ENCODE assay signal across 8 cellular contexts in genomic region chr16:50025544-50025931, GRCh38. TPM values are rescaled to one million over a fixed set of nuclear protein-coding genes. Genes with fewer than 3 reads are reported as not detected.
DNase-seq lines count a peak whose midpoint lies in the region; ATAC-seq and TF ChIP-seq lines count a peak whose summit lies in the region.

No MANE protein-coding gene starts in this region.

- peak in 2 of 3 donors; percentile 13 to 46 for DNase-seq in CD4-positive, CD25-positive, alpha-beta regulatory T cell
- DNase-seq in NAMALWA (ENCODE audit: low spot score) (peak; percentile 45), right atrium auricular region (ENCODE audit: low spot score) (no peak), retinal pigment epithelial cell (ENCODE audit: low read depth) (no peak), ureter (ENCODE audit: low spot score) (no peak)
- peak; percentile 18 for DNase-seq in activated T-helper 2 cell treated with anti-CD3 and anti-CD28 coated beads, Interferon-gamma antibody, Interleukin-2, Interleukin-4, amounts not matched to agents 10 μg/mL and 5 μg/mL and 100 μg/mL, durations not matched to agents 14 hours and 24 hours and 36 hours (ENCODE audit: low spot score)

- H3K9me3 Mint-ChIP-seq in CD4-positive, CD25-positive, alpha-beta regulatory T cell, result no peaks in the 10 kb centered on the region
- H3K9me3 Mint-ChIP-seq in activated T-helper 2 cell treated with anti-CD3 and anti-CD28 coated beads, Interferon-gamma antibody, Interleukin-2, Interleukin-4, amounts not matched to agents 10 μg/mL and 5 μg/mL and 100 μg/mL, durations not matched to agents 14 hours and 24 hours and 36 hours, result no peaks in the 10 kb centered on the region

- H3K4me1 Mint-ChIP-seq in CD4-positive, CD25-positive, alpha-beta regulatory T cell, result peaks cover 7 to 54% (median 24%) of the 10 kb centered on the region in 4 donors
- peaks cover 18% of the 10 kb centered on the region for H3K4me1 Mint-ChIP-seq in activated T-helper 2 cell treated with anti-CD3 and anti-CD28 coated beads, Interferon-gamma antibody, Interleukin-2, Interleukin-4, amounts not matched to agents 10 μg/mL and 5 μg/mL and 100 μg/mL, durations not matched to agents 14 hours and 24 hours and 36 hours (ENCODE audit: low read depth)

- peaks cover 11% of the 10 kb centered on the region for H3K36me3 ChIP-seq in CD4-positive, CD25-positive, alpha-beta regulatory T cell (ENCODE audit: control insufficient read depth, insufficient read depth, low read length)
- peaks cover 6% of the 10 kb centered on the region for H3K36me3 ChIP-seq in right atrium auricular region

- no peaks in the 10 kb centered on the region for H3K9me3 ChIP-seq in CD4-positive, CD25-positive, alpha-beta regulatory T cell (ENCODE audit: control insufficient read depth in 2 of 2, low read length in 2 of 2)
- no peaks in the 10 kb centered on the region for H3K9me3 ChIP-seq in right atrium auricular region

- no peak for ATAC-seq in CD4-positive, CD25-positive, alpha-beta regulatory T cell (ENCODE audit: low read depth in 2 of 2)
- ATAC-seq in GM21390 (IDR thresholded peaks at IDR 0.05; ENCODE audit: unreplicated experiment) (peak; percentile 3), GM21825 (IDR thresholded peaks at IDR 0.05; ENCODE audit: unreplicated experiment) (no peak)

- H3K27ac Mint-ChIP-seq in CD4-positive, CD25-positive, alpha-beta regulatory T cell, result peak overlapping the region; percentile 81 to 93 (median 90)
- peak overlapping the region; percentile 76 for H3K27ac Mint-ChIP-seq in activated T-helper 2 cell treated with anti-CD3 and anti-CD28 coated beads, Interferon-gamma antibody, Interleukin-2, Interleukin-4, amounts not matched to agents 10 μg/mL and 5 μg/mL and 100 μg/mL, durations not matched to agents 14 hours and 24 hours and 36 hours

- H3K4me3 Mint-ChIP-seq in CD4-positive, CD25-positive, alpha-beta regulatory T cell, result peak overlapping the region; percentile 92 to 98 (median 98)
- H3K4me3 Mint-ChIP-seq in activated T-helper 2 cell treated with anti-CD3 and anti-CD28 coated beads, Interferon-gamma antibody, Interleukin-2, Interleukin-4, amounts not matched to agents 10 μg/mL and 5 μg/mL and 100 μg/mL, durations not matched to agents 14 hours and 24 hours and 36 hours (ENCODE audit: low read depth), result peak overlapping the region; percentile 95

- H3K27me3 Mint-ChIP-seq in CD4-positive, CD25-positive, alpha-beta regulatory T cell, result peaks cover 4% of the 10 kb centered on the region
- peaks cover 4% of the 10 kb centered on the region for H3K27me3 Mint-ChIP-seq in activated T-helper 2 cell treated with anti-CD3 and anti-CD28 coated beads, Interferon-gamma antibody, Interleukin-2, Interleukin-4, amounts not matched to agents 10 μg/mL and 5 μg/mL and 100 μg/mL, durations not matched to agents 14 hours and 24 hours and 36 hours (ENCODE audit: low read depth)

- H3K36me3 Mint-ChIP-seq in CD4-positive, CD25-positive, alpha-beta regulatory T cell, result no peaks in the 10 kb centered on the region
- H3K36me3 Mint-ChIP-seq in activated T-helper 2 cell treated with anti-CD3 and anti-CD28 coated beads, Interferon-gamma antibody, Interleukin-2, Interleukin-4, amounts not matched to agents 10 μg/mL and 5 μg/mL and 100 μg/mL, durations not matched to agents 14 hours and 24 hours and 36 hours (ENCODE audit: low read depth), result peaks cover 18% of the 10 kb centered on the region

- no peak for TF ChIP-seq CTCF in right atrium auricular region (IDR thresholded peaks at IDR 0.05)
- TF ChIP-seq CTCF in retinal pigment epithelial cell (conservative IDR thresholded peaks at IDR 0.05; ENCODE audit: low read depth, low read length), result no peak

- intact Hi-C loops in activated T-helper 2 cell treated with anti-CD3 and anti-CD28 coated beads, Interferon-gamma antibody, Interleukin-2, Interleukin-4, amounts not matched to agents 10 μg/mL and 5 μg/mL and 100 μg/mL, durations not matched to agents 14 hours and 24 hours and 36 hours (cut with micrococcal nuclease), result loop anchor here (1.0 to 10.0 kb wide), 6 partner anchors 40 to 781 kb away; partner anchors contain the start of genes CYLD and HEATR3

- H3K27me3 ChIP-seq in CD4-positive, CD25-positive, alpha-beta regulatory T cell (ENCODE audit: control insufficient read depth, insufficient read depth, low read length), result peaks cover 10% of the 10 kb centered on the region
- no peaks in the 10 kb centered on the region for H3K27me3 ChIP-seq in right atrium auricular region

- peak overlapping the region; percentile 92 for H3K4me3 ChIP-seq in CD4-positive, CD25-positive, alpha-beta regulatory T cell (ENCODE audit: low read depth, low read length)
- H3K4me3 ChIP-seq in right atrium auricular region, result peak overlapping the region; percentile 98 to 99
- peak overlapping the region; percentile 95 for H3K4me3 ChIP-seq in retinal pigment epithelial cell (ENCODE audit: low read length)

- H3K4me1 ChIP-seq in CD4-positive, CD25-positive, alpha-beta regulatory T cell (ENCODE audit: control insufficient read depth, insufficient read depth, low read length, poor library complexity, severe bottlenecking), result peaks cover 20% of the 10 kb centered on the region
- H3K4me1 ChIP-seq in right atrium auricular region, result peaks cover 0 to 20% of the 10 kb centered on the region in 2 donors

- peak overlapping the region; percentile 77 for H3K27ac ChIP-seq in CD4-positive, CD25-positive, alpha-beta regulatory T cell (ENCODE audit: insufficient read depth, low read length, poor library complexity, severe bottlenecking)
- peak overlapping the region; percentile 80 to 85 for H3K27ac ChIP-seq in right atrium auricular region

RNA-seq across cellular contexts. Expression of gene CNEP1R1, which starts 0.5 kb away (rescaled TPM):
- 36.6 TPM for total RNA-seq in CD4-positive, CD25-positive, alpha-beta regulatory T cell
- 10 to 100 TPM; 16.8 to 24.1 (median 21.2) TPM for polyA plus RNA-seq in CD4-positive, CD25-positive, alpha-beta regulatory T cell
- 23.4 and 26.1 TPM in 2 replicates for total RNA-seq in activated T-helper 2 cell treated with anti-CD3 and anti-CD28 coated beads, Interferon-gamma antibody, Interleukin-2, Interleukin-4, amounts not matched to agents 10 μg/mL and 5 μg/mL and 100 μg/mL, durations not matched to agents 14 hours and 24 hours and 36 hours
- total RNA-seq in right atrium auricular region, result 10 to 100 TPM; 11.6 to 13.3 TPM
- 21.9 TPM for total RNA-seq in ureter

RNA-seq across cellular contexts. Expression of gene HEATR3, which starts 40.2 kb away (rescaled TPM):
- total RNA-seq in CD4-positive, CD25-positive, alpha-beta regulatory T cell, result 28.7 TPM
- polyA plus RNA-seq in CD4-positive, CD25-positive, alpha-beta regulatory T cell, result 1 to 10 TPM; 4.5 to 6.7 (median 5.7) TPM
- total RNA-seq in activated T-helper 2 cell treated with anti-CD3 and anti-CD28 coated beads, Interferon-gamma antibody, Interleukin-2, Interleukin-4, amounts not matched to agents 10 μg/mL and 5 μg/mL and 100 μg/mL, durations not matched to agents 14 hours and 24 hours and 36 hours, result 24.9 and 25.9 TPM in 2 replicates
- 10 to 100 TPM in 1 of 2 donors, 1 to 10 TPM in 1; 5.6 to 11.7 TPM for total RNA-seq in right atrium auricular region
- 26.1 TPM for total RNA-seq in ureter

Comparison
In these comparisons a context has a peak if more than half of its experiments do, and no peak if none do; other contexts are left out.
1. DNase-seq: peak in CD4-positive, CD25-positive, alpha-beta regulatory T cell (2 of 3), NAMALWA (single experiment) and activated T-helper 2 cell treated with anti-CD3 and anti-CD28 coated beads, Interferon-gamma antibody, Interleukin-2, Interleukin-4, amounts not matched to agents 10 μg/mL and 5 μg/mL and 100 μg/mL, durations not matched to agents 14 hours and 24 hours and 36 hours (single experiment); none in right atrium auricular region (single experiment), retinal pigment epithelial cell (single experiment) and ureter (single experiment).
2. Peak in every context shown above with its lines, with median percentiles within 50 percentile points of each other: H3K4me3 ChIP-seq.